ENCODE assay signal across 1 cellular context in the genomic region with DNA sequence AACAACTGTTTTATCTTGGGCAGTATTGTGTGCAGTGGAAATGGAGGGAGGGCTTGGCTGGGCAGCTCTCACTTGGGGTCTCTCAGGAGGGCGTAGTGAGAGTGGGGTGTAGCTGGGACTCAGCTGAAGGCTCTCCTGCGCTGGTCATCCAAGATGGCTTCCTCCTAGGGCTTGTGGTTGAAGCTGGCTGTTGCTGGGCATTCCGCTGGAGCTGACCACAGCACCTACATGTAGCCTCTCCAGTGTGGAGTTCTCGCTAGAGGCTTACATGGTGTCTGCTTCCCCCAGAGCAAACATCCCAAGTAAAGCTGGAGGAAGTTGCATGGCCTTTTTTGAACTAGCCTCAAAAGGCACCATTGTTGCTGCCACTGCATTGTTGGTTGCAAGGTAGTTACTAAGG.
TF ChIP-seq lines count a peak whose summit lies in the region.

No MANE protein-coding gene starts in this region.

TF ChIP-seq in IMR-90, 13 proteins besides CTCF, POLR2A, EP300 and RAD21 (continued from another document):
- TF ChIP-seq, protein P1, sequence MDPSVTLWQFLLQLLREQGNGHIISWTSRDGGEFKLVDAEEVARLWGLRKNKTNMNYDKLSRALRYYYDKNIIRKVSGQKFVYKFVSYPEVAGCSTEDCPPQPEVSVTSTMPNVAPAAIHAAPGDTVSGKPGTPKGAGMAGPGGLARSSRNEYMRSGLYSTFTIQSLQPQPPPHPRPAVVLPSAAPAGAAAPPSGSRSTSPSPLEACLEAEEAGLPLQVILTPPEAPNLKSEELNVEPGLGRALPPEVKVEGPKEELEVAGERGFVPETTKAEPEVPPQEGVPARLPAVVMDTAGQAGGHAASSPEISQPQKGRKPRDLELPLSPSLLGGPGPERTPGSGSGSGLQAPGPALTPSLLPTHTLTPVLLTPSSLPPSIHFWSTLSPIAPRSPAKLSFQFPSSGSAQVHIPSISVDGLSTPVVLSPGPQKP (IDR thresholded peaks at IDR 0.05; ENCODE audit: borderline replicate concordance, low read depth, low read length): no peak
- TF ChIP-seq MXI1 (IDR thresholded peaks at IDR 0.05; ENCODE audit: borderline replicate concordance, low read depth, low read length) (no peak), FOS (IDR thresholded peaks at IDR 0.05; ENCODE audit: low read depth, low read length) (no peak), CHD1 (IDR thresholded peaks at IDR 0.05; ENCODE audit: low read depth, low read length) (no peak), SMC3 (IDR thresholded peaks at IDR 0.05; ENCODE audit: low read depth, low read length) (no peak), CEBPB (IDR thresholded peaks at IDR 0.05; ENCODE audit: low read depth, low read length) (no peak), NFE2L2 (IDR thresholded peaks at IDR 0.05; ENCODE audit: low read depth, low read length) (no peak), MAFK (IDR thresholded peaks at IDR 0.05; ENCODE audit: low read depth, low read length) (no peak)
- TF ChIP-seq, protein P2, sequence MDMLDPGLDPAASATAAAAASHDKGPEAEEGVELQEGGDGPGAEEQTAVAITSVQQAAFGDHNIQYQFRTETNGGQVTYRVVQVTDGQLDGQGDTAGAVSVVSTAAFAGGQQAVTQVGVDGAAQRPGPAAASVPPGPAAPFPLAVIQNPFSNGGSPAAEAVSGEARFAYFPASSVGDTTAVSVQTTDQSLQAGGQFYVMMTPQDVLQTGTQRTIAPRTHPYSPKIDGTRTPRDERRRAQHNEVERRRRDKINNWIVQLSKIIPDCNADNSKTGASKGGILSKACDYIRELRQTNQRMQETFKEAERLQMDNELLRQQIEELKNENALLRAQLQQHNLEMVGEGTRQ (IDR thresholded peaks at IDR 0.05; ENCODE audit: low read depth, low read length): no peak
